Comparison of ENCODE assay signal across 1 cellular context in the genomic region with DNA sequence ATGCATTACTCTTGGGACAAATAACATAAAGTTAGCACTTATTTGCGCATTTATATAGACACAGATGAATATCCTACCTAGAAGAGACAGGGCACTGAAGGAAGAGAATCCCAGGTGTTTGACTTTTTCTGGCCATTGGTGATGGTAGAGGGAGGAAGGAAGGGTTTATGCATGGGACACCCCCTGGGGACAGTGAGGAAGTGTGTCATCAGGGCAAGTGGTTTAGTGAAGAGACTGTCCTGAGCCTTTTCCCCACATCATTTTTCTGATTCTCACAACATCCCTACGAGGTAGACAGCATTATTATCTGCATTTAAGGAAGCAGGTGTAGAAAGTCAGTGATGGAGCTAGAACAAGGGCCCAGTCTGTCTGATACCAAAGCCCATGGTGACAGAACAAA.
TF ChIP-seq lines count a peak whose summit lies in the region.

No MANE protein-coding gene starts in this region.

TF ChIP-seq in K562, 482 proteins besides CTCF, POLR2A, EP300 and RAD21:
- no peak for TF ChIP-seq CHD2 (IDR thresholded peaks at IDR 0.05; ENCODE audit: low read depth, low read length)
- no peak for TF ChIP-seq MAFK (IDR thresholded peaks at IDR 0.05; ENCODE audit: low read length)
- peak; percentile 46; the same call in 1 of the 2 replicates for TF ChIP-seq SPI1 (IDR thresholded peaks at IDR 0.05; ENCODE audit: borderline replicate concordance, low read depth, low read length)
- TF ChIP-seq EZH2 (IDR thresholded peaks at IDR 0.05; ENCODE audit: borderline replicate concordance, low read depth, low read length), result no peak
